8 cellular contexts compared by ENCODE assay signal in the genomic region with DNA sequence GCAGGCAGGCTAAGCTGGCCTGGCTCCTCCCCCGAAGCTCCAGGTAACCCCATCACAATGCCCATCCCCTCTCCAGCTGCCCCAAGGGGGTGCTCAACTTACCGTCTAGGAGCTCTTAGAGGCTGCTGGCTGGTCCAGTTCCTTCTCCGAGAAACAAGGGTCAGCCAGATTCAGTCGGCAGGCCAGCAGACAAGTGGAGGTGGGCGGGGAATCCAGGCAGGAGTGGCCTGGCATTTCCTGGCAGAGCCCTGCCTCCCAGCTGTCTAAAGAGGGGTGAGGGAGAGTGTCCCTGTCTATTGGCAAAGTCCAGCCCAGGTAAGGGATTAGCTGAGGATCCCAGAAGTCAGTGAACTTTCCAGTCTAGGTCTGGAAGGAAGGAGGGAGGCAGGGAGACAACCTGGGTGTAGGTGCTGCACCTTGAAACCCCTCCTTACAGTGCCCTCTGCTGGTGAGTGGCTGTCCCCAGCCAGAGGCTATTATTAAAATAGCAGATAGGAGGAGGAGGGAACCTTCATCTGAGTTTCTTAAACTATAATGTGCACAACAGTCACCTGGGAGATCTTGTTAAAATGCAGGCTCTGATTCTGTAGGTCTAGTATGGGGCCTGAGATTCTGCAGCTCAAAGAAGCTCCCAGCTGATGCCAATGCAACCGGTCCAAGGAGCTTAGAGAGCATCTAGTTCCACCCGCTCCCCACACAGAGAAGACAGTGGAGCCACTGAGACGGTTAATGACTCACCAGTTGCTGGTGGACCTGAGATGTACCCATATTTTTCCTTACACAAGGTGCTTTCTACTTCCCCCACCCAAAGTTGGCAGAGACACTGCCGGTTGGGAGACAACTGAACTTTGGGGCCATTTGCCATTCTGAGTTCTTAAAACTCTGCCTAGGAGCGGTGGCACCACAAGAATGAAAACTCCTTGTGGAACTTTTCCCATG. TPM values are rescaled to one million over a fixed set of nuclear protein-coding genes. Genes with fewer than 3 reads are reported as not detected.
DNase-seq lines count a peak whose midpoint lies in the region; ATAC-seq and TF ChIP-seq lines count a peak whose summit lies in the region.

A gene with protein sequence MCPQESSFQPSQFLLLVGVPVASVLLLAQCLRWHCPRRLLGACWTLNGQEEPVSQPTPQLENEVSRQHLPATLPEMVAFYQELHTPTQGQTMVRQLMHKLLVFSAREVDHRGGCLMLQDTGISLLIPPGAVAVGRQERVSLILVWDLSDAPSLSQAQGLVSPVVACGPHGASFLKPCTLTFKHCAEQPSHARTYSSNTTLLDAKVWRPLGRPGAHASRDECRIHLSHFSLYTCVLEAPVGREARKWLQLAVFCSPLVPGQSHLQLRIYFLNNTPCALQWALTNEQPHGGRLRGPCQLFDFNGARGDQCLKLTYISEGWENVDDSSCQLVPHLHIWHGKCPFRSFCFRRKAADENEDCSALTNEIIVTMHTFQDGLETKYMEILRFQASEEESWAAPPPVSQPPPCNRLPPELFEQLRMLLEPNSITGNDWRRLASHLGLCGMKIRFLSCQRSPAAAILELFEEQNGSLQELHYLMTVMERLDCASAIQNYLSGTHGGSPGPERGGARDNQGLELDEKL (minus strand): TSS at position 162 of the 939 bp plus-strand sequence. CDS start 4,147 bp downstream, outside the sequence.

- in situ Hi-C loops in SK-MEL-5 (cut with HindIII; ENCODE audit: low pct_unique_long_range_greater_than_20kb, low sequenced_read_pairs), result no loop called here

- H3K4me3 Mint-ChIP-seq in HFFc6, result no peak within 1 kb of the TSS
- H3K4me3 Mint-ChIP-seq in activated naive CD8-positive, alpha-beta T cell treated with anti-CD3 and anti-CD28 coated beads, Interleukin-2, amount 50 U/mL, for 24 hours, result no peak within 1 kb of the TSS

- peak; percentile 67 for DNase-seq in COLO829 (ENCODE audit: low spot score)
- peak; percentile 31 for DNase-seq in HFFc6
- peak; percentile 61 for DNase-seq in SK-MEL-5 (ENCODE audit: low read depth, low spot score)
- peak; percentile 66 for DNase-seq in activated naive CD8-positive, alpha-beta T cell treated with anti-CD3 and anti-CD28 coated beads, Interleukin-2, amount 50 U/mL, for 24 hours
- DNase-seq in hepatic stellate cell (ENCODE audit: low spot score), result peak; percentile 50
- DNase-seq in stimulated activated CD4-positive, alpha-beta T cell treated with anti-CD3 and anti-CD28 coated beads, Interleukin-2, amount 100 ng/mL, for 4 hours (ENCODE audit: low read depth), result peak; percentile 38
- no peak for DNase-seq in GOT3 (lab: John Stamatoyannopoulos, UW)

- H3K9me3 Mint-ChIP-seq in HFFc6, result no peaks in the 10 kb centered on the region
- no peaks in the 10 kb centered on the region for H3K9me3 Mint-ChIP-seq in activated naive CD8-positive, alpha-beta T cell treated with anti-CD3 and anti-CD28 coated beads, Interleukin-2, amount 50 U/mL, for 24 hours

- peak; percentile 38 for ATAC-seq in activated naive CD8-positive, alpha-beta T cell treated with anti-CD3 and anti-CD28 coated beads, Interleukin-2, amount 50 U/mL, for 24 hours
- ATAC-seq in HG03196 (IDR thresholded peaks at IDR 0.05; ENCODE audit: unreplicated experiment), result no peak

- peaks cover 17% of the 10 kb centered on the region for H3K27me3 Mint-ChIP-seq in HFFc6 (ENCODE audit: insufficient read depth)
- H3K27me3 Mint-ChIP-seq in activated naive CD8-positive, alpha-beta T cell treated with anti-CD3 and anti-CD28 coated beads, Interleukin-2, amount 50 U/mL, for 24 hours, result no peaks in the 10 kb centered on the region

- peak; percentile 86 for TF ChIP-seq CTCF in HFFc6 (IDR thresholded peaks at IDR 0.05)

- H3K36me3 Mint-ChIP-seq in HFFc6 (ENCODE audit: low read depth), result no peaks in the 10 kb centered on the region
- H3K36me3 Mint-ChIP-seq in activated naive CD8-positive, alpha-beta T cell treated with anti-CD3 and anti-CD28 coated beads, Interleukin-2, amount 50 U/mL, for 24 hours (ENCODE audit: low read depth), result no peaks in the 10 kb centered on the region

- H3K4me1 Mint-ChIP-seq in HFFc6 (ENCODE audit: low read depth), result peaks cover 18% of the 10 kb centered on the region
- H3K4me1 Mint-ChIP-seq in activated naive CD8-positive, alpha-beta T cell treated with anti-CD3 and anti-CD28 coated beads, Interleukin-2, amount 50 U/mL, for 24 hours, result peaks cover 5% of the 10 kb centered on the region

- no peak within 1 kb of the TSS for H3K27ac Mint-ChIP-seq in HFFc6
- no peak within 1 kb of the TSS for H3K27ac Mint-ChIP-seq in activated naive CD8-positive, alpha-beta T cell treated with anti-CD3 and anti-CD28 coated beads, Interleukin-2, amount 50 U/mL, for 24 hours

RNA-seq across cellular contexts. Expression of the gene that starts here (rescaled TPM):
- not detected for total RNA-seq in HFFc6 (2021; fragmentation: NEBNext Ultra II Directional; extraction: Animal tissue kit (Norgen Biotek cat#: 25700))
- 0.08 and 0.16 TPM in 2 replicates for total RNA-seq in SK-MEL-5 (2014; rRNA removed; shearing (Covaris generic))
- polyA plus RNA-seq in SK-MEL-5 (2015; cell fraction: cytosol; rRNA removed), result 0.23 TPM in 1 of 2 replicates, not detected in the other
- polyA plus RNA-seq in SK-MEL-5 (2015; cell fraction: nucleus; rRNA removed), result 0.95 and 2.4 TPM in 2 replicates

Comparison
In these comparisons a context has a peak if more than half of its experiments do, and no peak if none do; other contexts are left out.
1. Peak in DNase-seq in HFFc6; RNA of the gene not detected or under 1 TPM.